Comparison of ENCODE assay signal across 18 cellular contexts in genomic region chr20:39233755-39234154, GRCh38.
DNase-seq lines count a peak whose midpoint lies in the region; ATAC-seq and TF ChIP-seq lines count a peak whose summit lies in the region.
"Had no signal": no experiment of that assay in that cellular context is flagged by ENCODE, and none has a peak within 500 bp of the region (broad histone marks: within the 10 kb centered on the region; RNA-seq: fewer than 3 reads in every experiment).

No MANE protein-coding gene starts in this region.

- H3K4me3 Mint-ChIP-seq in WTC11, result no peak overlapping the region
- no peak overlapping the region for H3K4me3 Mint-ChIP-seq in mesothelial cell of epicardium
- H3K4me3 Mint-ChIP-seq: CD4-positive, CD25-positive, alpha-beta regulatory T cell; CD8-positive, alpha-beta T cell had no signal

- no peaks in the 10 kb centered on the region for H3K9me2 ChIP-seq in Karpas-422 (replicated peaks; ENCODE audit: insufficient read depth, low read length)

- H3K27me3 ChIP-seq in DND-41 (ENCODE audit: insufficient read depth, low read length, poor library complexity) (no peaks in the 10 kb centered on the region), Karpas-422 (ENCODE audit: low read length) (peaks cover 2% of the 10 kb centered on the region; the same call in 1 of the 2 replicates), tibial artery (no peaks in the 10 kb centered on the region)
- H3K27me3 ChIP-seq: BLaER1 had no signal

- H3K4me1 ChIP-seq in DND-41 (ENCODE audit: insufficient read depth, low read length), result peaks cover 31% of the 10 kb centered on the region
- no peaks in the 10 kb centered on the region for H3K4me1 ChIP-seq in Karpas-422 (ENCODE audit: low read length)
- no peaks in the 10 kb centered on the region for H3K4me1 ChIP-seq in tibial artery
- H3K4me1 ChIP-seq: BLaER1, Caco-2 had no signal

- intact Hi-C loops in tibial artery (cut with DNase I; ENCODE audit: low total_unique reads), result no loop called here

- CTCF ChIA-PET in WTC11 (lab: Charles Lee), result interaction anchor here (1.4 kb wide), 1 partner anchor 31 kb away, joined by 5 read pairs; no protein-coding TSS in a partner anchor

- H3K36me3 Mint-ChIP-seq in WTC11 (no peaks in the 10 kb centered on the region), mesothelial cell of epicardium (no peaks in the 10 kb centered on the region)
- H3K36me3 Mint-ChIP-seq: CD4-positive, CD25-positive, alpha-beta regulatory T cell; CD8-positive, alpha-beta T cell had no signal

- no peaks in the 10 kb centered on the region for H3K79me2 ChIP-seq in DND-41 (ENCODE audit: insufficient read depth, low read length)
- H3K79me2 ChIP-seq in Karpas-422 (ENCODE audit: low read length), result no peaks in the 10 kb centered on the region

- H4K20me1 ChIP-seq in DND-41 (ENCODE audit: insufficient read depth, low read length), result no peaks in the 10 kb centered on the region
- no peaks in the 10 kb centered on the region for H4K20me1 ChIP-seq in Karpas-422 (ENCODE audit: insufficient read depth, low read depth, low read length)
- H4K20me1 ChIP-seq: BLaER1 had no signal

- H3K27ac ChIP-seq in DND-41 (ENCODE audit: low read length) (peak overlapping the region; percentile 24; the same call in 1 of the 2 replicates), Karpas-422 (ENCODE audit: low read length) (no peak overlapping the region), tibial artery (no peak overlapping the region)
- H3K27ac ChIP-seq: BLaER1, C4-2B had no signal

- H3K9me3 Mint-ChIP-seq in WTC11 (no peaks in the 10 kb centered on the region; the same call in 1 of the 2 replicates), mesothelial cell of epicardium (no peaks in the 10 kb centered on the region)
- H3K9me3 Mint-ChIP-seq: CD8-positive, alpha-beta T cell had no signal

- peaks cover 6% of the 10 kb centered on the region for H3K27me3 Mint-ChIP-seq in WTC11 (ENCODE audit: low read depth)
- H3K27me3 Mint-ChIP-seq in mesothelial cell of epicardium (ENCODE audit: low read depth), result peaks cover 28% of the 10 kb centered on the region

- H2AFZ ChIP-seq in DND-41 (ENCODE audit: low read depth, low read length) (0 out of 2 replicates have a peak overlapping the region, but pooled peaks have one; percentile 3), Karpas-422 (ENCODE audit: low read length) (no peak overlapping the region)

- H3K9ac ChIP-seq in DND-41 (ENCODE audit: low read depth, low read length) (no peak overlapping the region), Karpas-422 (ENCODE audit: low read length) (no peak overlapping the region)
- H3K9ac ChIP-seq: BLaER1 had no signal

- no peak overlapping the region for H3K4me3 ChIP-seq in DND-41 (ENCODE audit: low read depth in 1 of 2, low read length in 2 of 2)
- no peak overlapping the region for H3K4me3 ChIP-seq in Karpas-422 (ENCODE audit: low read length)
- no peak overlapping the region for H3K4me3 ChIP-seq in tibial artery
- H3K4me3 ChIP-seq: BLaER1 had no signal

- H3K36me3 ChIP-seq in DND-41 (ENCODE audit: insufficient read depth, low read length) (no peaks in the 10 kb centered on the region), Karpas-422 (ENCODE audit: insufficient read depth, low read length) (no peaks in the 10 kb centered on the region), tibial artery (no peaks in the 10 kb centered on the region)
- H3K36me3 ChIP-seq: BLaER1 had no signal

- POLR2A ChIA-PET in WTC11 (lab: Charles Lee), result no interaction called here

- DNase-seq in DND-41 (peak; percentile 17), Karpas-422 (peak; percentile 61), WTC11 (ENCODE audit: low spot score) (no peak), left kidney (ENCODE audit: low read depth, low spot score) (peak; percentile 35), germinal center (ENCODE audit: low spot score) (no peak), mesothelial cell of epicardium (ENCODE audit: low spot score in 2 of 2, unreplicated experiment in 2 of 2) (no peak), tibial artery (no peak)
- DNase-seq: CD4-positive, CD25-positive, alpha-beta regulatory T cell; CD8-positive, alpha-beta T cell; DMS 273 treated with DMSO at 0.1 percent for 48 hours; DMS79; GF-D8; H7; HCEC 1CT had no signal

- H3K9me3 ChIP-seq in DND-41 (ENCODE audit: insufficient read depth, low read length, severe bottlenecking) (no peaks in the 10 kb centered on the region), Karpas-422 (ENCODE audit: low read length) (no peaks in the 10 kb centered on the region), tibial artery (no peaks in the 10 kb centered on the region)
- H3K9me3 ChIP-seq: BLaER1, Caco-2 had no signal

- ATAC-seq in DND-41 (ENCODE audit: insufficient read depth, low read depth), result 0 out of 3 replicates have a peak, but pooled peaks have one; percentile 29
- peak; percentile 51 for ATAC-seq in WTC11
- no peak for ATAC-seq in GM19351 (IDR thresholded peaks at IDR 0.05; ENCODE audit: unreplicated experiment)
- ATAC-seq: CD8-positive, alpha-beta T cell had no signal

- H3K4me2 ChIP-seq in DND-41 (ENCODE audit: insufficient read depth, low read length) (no peak overlapping the region), Karpas-422 (ENCODE audit: low read depth, low read length, poor library complexity, severe bottlenecking) (no peak overlapping the region)
- H3K4me2 ChIP-seq: BLaER1 had no signal

- TF ChIP-seq CTCF in DND-41 (IDR thresholded peaks at IDR 0.05; ENCODE audit: borderline replicate concordance, extremely low read depth, low read length, poor library complexity, severe bottlenecking) (no peak), WTC11 (IDR thresholded peaks at IDR 0.05) (no peak), mesothelial cell of epicardium (IDR thresholded peaks at IDR 0.05; ENCODE audit: unreplicated experiment) (no peak), tibial artery (IDR thresholded peaks at IDR 0.05) (no peak)

- H3K27ac Mint-ChIP-seq in WTC11 (no peak overlapping the region), mesothelial cell of epicardium (no peak overlapping the region)
- H3K27ac Mint-ChIP-seq: CD4-positive, CD25-positive, alpha-beta regulatory T cell; CD8-positive, alpha-beta T cell had no signal

- H3K4me1 Mint-ChIP-seq in WTC11, result no peaks in the 10 kb centered on the region
- H3K4me1 Mint-ChIP-seq in mesothelial cell of epicardium, result no peaks in the 10 kb centered on the region
- H3K4me1 Mint-ChIP-seq: CD4-positive, CD25-positive, alpha-beta regulatory T cell had no signal

TF ChIP-seq in WTC11, 78 proteins besides CTCF, POLR2A, EP300 and RAD21:
- no peak for TF ChIP-seq ZNF232 (CRISPR knock-in tag; IDR thresholded peaks at IDR 0.05)
- no peak for TF ChIP-seq ATF3 (CRISPR knock-in tag; conservative IDR thresholded peaks at IDR 0.05)
- no peak for TF ChIP-seq GTF2I (CRISPR knock-in tag; conservative IDR thresholded peaks at IDR 0.05)
- no peak for TF ChIP-seq ZBTB21 (CRISPR knock-in tag; IDR thresholded peaks at IDR 0.05; ENCODE audit: borderline replicate concordance)
- no peak for TF ChIP-seq ZMAT4 (CRISPR knock-in tag; IDR thresholded peaks at IDR 0.05)
- no peak for TF ChIP-seq RORB (CRISPR knock-in tag; IDR thresholded peaks at IDR 0.05)
- no peak for TF ChIP-seq AR (CRISPR knock-in tag; IDR thresholded peaks at IDR 0.05)

Comparison
In these comparisons a context has a peak if more than half of its experiments do, and no peak if none do; other contexts are left out.
1. DNase-seq: peak in DND-41 (single experiment), Karpas-422 (single experiment) and left kidney (single experiment); none in WTC11 (single experiment), germinal center (single experiment), mesothelial cell of epicardium (0 of 2) and tibial artery (0 of 2).